ENCODE assay signal across 1 cellular context in the genomic region with DNA sequence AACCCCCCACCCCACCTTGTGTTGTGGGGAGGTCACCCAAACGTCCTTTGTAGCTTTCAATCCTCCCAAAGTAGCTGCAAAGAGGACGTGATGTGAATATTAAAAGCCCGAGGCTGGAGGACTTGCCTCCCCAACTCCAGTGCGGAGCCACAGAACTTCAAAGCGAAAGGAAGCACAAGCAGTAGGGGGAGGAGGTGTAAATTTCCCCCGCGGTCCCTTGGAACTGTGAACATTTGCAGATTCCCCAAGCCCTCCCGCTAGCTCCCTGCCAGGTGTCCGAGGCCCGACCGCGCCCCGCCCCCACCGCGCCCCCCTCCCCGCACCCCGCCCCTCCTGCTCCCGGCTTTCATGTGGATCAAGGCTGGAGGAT.
TF ChIP-seq lines count a peak whose summit lies in the region.

No MANE protein-coding gene starts in this region.

TF ChIP-seq in HepG2, 621 proteins besides CTCF, POLR2A, EP300 and RAD21 (continued from another document):
- TF ChIP-seq, protein P1, sequence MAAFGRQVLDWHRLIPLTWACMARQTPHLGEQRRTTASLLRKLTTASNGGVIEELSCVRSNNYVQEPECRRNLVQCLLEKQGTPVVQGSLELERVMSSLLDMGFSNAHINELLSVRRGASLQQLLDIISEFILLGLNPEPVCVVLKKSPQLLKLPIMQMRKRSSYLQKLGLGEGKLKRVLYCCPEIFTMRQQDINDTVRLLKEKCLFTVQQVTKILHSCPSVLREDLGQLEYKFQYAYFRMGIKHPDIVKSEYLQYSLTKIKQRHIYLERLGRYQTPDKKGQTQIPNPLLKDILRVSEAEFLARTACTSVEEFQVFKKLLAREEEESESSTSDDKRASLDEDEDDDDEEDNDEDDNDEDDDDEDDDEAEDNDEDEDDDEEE (CRISPR knock-in tag; IDR thresholded peaks at IDR 0.05): peak; percentile 26; the same call in 1 of the 2 replicates
- TF ChIP-seq, protein P2, sequence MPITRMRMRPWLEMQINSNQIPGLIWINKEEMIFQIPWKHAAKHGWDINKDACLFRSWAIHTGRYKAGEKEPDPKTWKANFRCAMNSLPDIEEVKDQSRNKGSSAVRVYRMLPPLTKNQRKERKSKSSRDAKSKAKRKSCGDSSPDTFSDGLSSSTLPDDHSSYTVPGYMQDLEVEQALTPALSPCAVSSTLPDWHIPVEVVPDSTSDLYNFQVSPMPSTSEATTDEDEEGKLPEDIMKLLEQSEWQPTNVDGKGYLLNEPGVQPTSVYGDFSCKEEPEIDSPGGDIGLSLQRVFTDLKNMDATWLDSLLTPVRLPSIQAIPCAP (CRISPR knock-in tag; IDR thresholded peaks at IDR 0.05; ENCODE audit: low read depth): no peak
- TF ChIP-seq ZFP36L1 (CRISPR knock-in tag; IDR thresholded peaks at IDR 0.05) (no peak), KDM1A (CRISPR knock-in tag; IDR thresholded peaks at IDR 0.05) (no peak), TCF7 (IDR thresholded peaks at IDR 0.05; ENCODE audit: low read depth) (peak; percentile 56; the same call in 1 of the 2 replicates), ESRRA (CRISPR knock-in tag; IDR thresholded peaks at IDR 0.05; ENCODE audit: low read depth) (no peak), ZSCAN29 (CRISPR knock-in tag; conservative IDR thresholded peaks at IDR 0.05) (no peak), ARHGAP35 (CRISPR knock-in tag; IDR thresholded peaks at IDR 0.05; ENCODE audit: borderline replicate concordance) (no peak), ZNF616 (CRISPR knock-in tag; IDR thresholded peaks at IDR 0.05; ENCODE audit: low read depth) (no peak), TAF1 (CRISPR knock-in tag; IDR thresholded peaks at IDR 0.05) (no peak), ZNF543 (CRISPR knock-in tag; IDR thresholded peaks at IDR 0.05) (no peak), ZNF501 (CRISPR knock-in tag; IDR thresholded peaks at IDR 0.05) (no peak), ZBTB3 (CRISPR knock-in tag; IDR thresholded peaks at IDR 0.05; ENCODE audit: borderline replicate concordance, low read depth) (no peak), MAZ (IDR thresholded peaks at IDR 0.05; ENCODE audit: borderline replicate concordance, low read depth, low read length) (no peak), MAZ (CRISPR knock-in tag; IDR thresholded peaks at IDR 0.05; ENCODE audit: low read depth) (no peak), GABPA (IDR thresholded peaks at IDR 0.05; ENCODE audit: low read depth, low read length) (no peak), GABPA (CRISPR knock-in tag; IDR thresholded peaks at IDR 0.05; ENCODE audit: low read depth) (no peak), JDP2 (CRISPR knock-in tag; IDR thresholded peaks at IDR 0.05; ENCODE audit: borderline replicate concordance) (no peak), ZNF441 (CRISPR knock-in tag; IDR thresholded peaks at IDR 0.05; ENCODE audit: borderline replicate concordance) (0 out of 2 replicates have a peak, but pooled peaks have one; percentile 13), ZNF839 (CRISPR knock-in tag; IDR thresholded peaks at IDR 0.05; ENCODE audit: borderline replicate concordance) (no peak), ZNF460 (CRISPR knock-in tag; IDR thresholded peaks at IDR 0.05; ENCODE audit: borderline replicate concordance) (no peak), SETDB1 (CRISPR knock-in tag; IDR thresholded peaks at IDR 0.05; ENCODE audit: borderline replicate concordance) (no peak)
- TF ChIP-seq, protein P3, sequence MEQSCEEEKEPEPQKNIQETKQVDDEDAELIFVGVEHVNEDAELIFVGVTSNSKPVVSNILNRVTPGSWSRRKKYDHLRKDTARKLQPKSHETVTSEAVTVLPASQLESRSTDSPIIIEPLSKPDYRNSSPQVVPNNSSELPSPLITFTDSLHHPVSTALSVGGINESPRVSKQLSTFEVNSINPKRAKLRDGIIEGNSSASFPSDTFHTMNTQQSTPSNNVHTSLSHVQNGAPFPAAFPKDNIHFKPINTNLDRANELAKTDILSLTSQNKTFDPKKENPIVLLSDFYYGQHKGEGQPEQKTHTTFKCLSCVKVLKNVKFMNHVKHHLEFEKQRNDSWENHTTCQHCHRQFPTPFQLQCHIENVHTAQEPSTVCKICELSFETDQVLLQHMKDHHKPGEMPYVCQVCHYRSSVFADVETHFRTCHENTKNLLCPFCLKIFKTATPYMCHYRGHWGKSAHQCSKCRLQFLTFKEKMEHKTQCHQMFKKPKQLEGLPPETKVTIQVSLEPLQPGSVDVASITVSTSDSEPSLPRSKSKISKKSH (CRISPR knock-in tag; IDR thresholded peaks at IDR 0.05; ENCODE audit: borderline replicate concordance): no peak
- TF ChIP-seq, protein P4, sequence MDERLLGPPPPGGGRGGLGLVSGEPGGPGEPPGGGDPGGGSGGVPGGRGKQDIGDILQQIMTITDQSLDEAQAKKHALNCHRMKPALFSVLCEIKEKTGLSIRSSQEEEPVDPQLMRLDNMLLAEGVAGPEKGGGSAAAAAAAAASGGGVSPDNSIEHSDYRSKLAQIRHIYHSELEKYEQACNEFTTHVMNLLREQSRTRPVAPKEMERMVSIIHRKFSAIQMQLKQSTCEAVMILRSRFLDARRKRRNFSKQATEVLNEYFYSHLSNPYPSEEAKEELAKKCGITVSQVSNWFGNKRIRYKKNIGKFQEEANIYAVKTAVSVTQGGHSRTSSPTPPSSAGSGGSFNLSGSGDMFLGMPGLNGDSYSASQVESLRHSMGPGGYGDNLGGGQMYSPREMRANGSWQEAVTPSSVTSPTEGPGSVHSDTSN (CRISPR knock-in tag; IDR thresholded peaks at IDR 0.05): no peak
- TF ChIP-seq, protein P5, sequence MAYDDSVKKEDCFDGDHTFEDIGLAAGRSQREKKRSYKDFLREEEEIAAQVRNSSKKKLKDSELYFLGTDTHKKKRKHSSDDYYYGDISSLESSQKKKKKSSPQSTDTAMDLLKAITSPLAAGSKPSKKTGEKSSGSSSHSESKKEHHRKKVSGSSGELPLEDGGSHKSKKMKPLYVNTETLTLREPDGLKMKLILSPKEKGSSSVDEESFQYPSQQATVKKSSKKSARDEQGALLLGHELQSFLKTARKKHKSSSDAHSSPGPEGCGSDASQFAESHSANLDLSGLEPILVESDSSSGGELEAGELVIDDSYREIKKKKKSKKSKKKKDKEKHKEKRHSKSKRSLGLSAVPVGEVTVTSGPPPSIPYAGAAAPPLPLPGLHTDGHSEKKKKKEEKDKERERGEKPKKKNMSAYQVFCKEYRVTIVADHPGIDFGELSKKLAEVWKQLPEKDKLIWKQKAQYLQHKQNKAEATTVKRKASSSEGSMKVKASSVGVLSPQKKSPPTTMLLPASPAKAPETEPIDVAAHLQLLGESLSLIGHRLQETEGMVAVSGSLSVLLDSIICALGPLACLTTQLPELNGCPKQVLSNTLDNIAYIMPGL (CRISPR knock-in tag; IDR thresholded peaks at IDR 0.05; ENCODE audit: borderline replicate concordance in 1 of 2, low read depth in 1 of 2): no peak
TF ChIP-seq in HepG2: peak in this region for 3.
